In genomic region chr2:176324862-176325261, GRCh38 we compare ENCODE assay signal across 21 cellular contexts. TPM values are rescaled to one million over a fixed set of nuclear protein-coding genes. Genes with fewer than 3 reads are reported as not detected.
A peak's percentile ranks its signal among the peaks of the same experiment; 100 is the strongest.
DNase-seq lines count a peak whose midpoint lies in the region; ATAC-seq, FAIRE-seq and TF ChIP-seq lines count a peak whose summit lies in the region.
"Had no signal": no experiment of that assay in that cellular context is flagged by ENCODE, and none has a peak within 500 bp of the region (broad histone marks: within the 10 kb centered on the region; RNA-seq: fewer than 3 reads in every experiment).

No MANE protein-coding gene starts in this region.

- TF ChIP-seq CTCF in kidney (IDR thresholded peaks at IDR 0.05; ENCODE audit: borderline replicate concordance, extremely low read depth, insufficient read depth) (no peak), pancreas (IDR thresholded peaks at IDR 0.05) (no peak), brain microvascular endothelial cell (IDR thresholded peaks at IDR 0.05; ENCODE audit: low read depth, low read length, missing control alignments) (no peak)

- H3K36me3 ChIP-seq in HUES6 (ENCODE audit: control insufficient read depth, insufficient read depth, low read length) = peaks cover 2% of the 10 kb centered on the region; the same call in 1 of the 2 replicates
- peaks cover 0 to 4% of the 10 kb centered on the region in 2 donors for H3K36me3 ChIP-seq in kidney (ENCODE audit: control insufficient read depth in 1 of 2, insufficient read depth in 2 of 2, low read length in 2 of 2)
- H3K36me3 ChIP-seq in pancreas = peaks cover 0 to 12% (median 0%) of the 10 kb centered on the region in 3 donors
- no peaks in the 10 kb centered on the region for H3K36me3 ChIP-seq in brain microvascular endothelial cell (replicated peaks)

- 49 to 57% methylated on average over 3 of the region's 3 CpGs for whole genome bisulfite sequencing in pancreas, 2 donors

- H3K9ac ChIP-seq in HUES6 (ENCODE audit: low read length) (no peak overlapping the region), kidney (ENCODE audit: low read length in 2 of 2) (no peak overlapping the region)
- H3K9ac ChIP-seq: BLaER1 treated with 17β-estradiol and CSF1 and Interleukin-3, amounts not matched to agents 10 nM and 100 nM had no signal

- POLR2A ChIA-PET in T-cell (lab: Charles Lee) = no interaction called here

- FAIRE-seq in kidney (lab: Jason Lieb, UNC) = peak; percentile 83
- FAIRE-seq in pancreas (lab: Jason Lieb, UNC) = peak; percentile 78
- FAIRE-seq: H54, HTR-8/SVneo had no signal

- DNase-seq in ACHN = peak; percentile 88
- DNase-seq in kidney = no peak
- no peak for DNase-seq in pancreas
- DNase-seq in NK-92 treated with Interleukin-12 subunit alpha and Interleukin-12 subunit beta, amount 100 ng/mL, for 24 hours (lab: John Stamatoyannopoulos, UW) = no peak
- no peak for DNase-seq in NCI-H1694 treated with DMSO at 0.1 percent for 48 hours (lab: John Stamatoyannopoulos, UW)
- DNase-seq in brain microvascular endothelial cell = no peak
- no peak for DNase-seq in T-cell
- DNase-seq: CD8-positive, alpha-beta memory T cell; HFFc6; KG1; NCI-H1048; NCI-H2107; NCI-H2227 treated with DMSO at 0.1 percent for 48 hours; NCI-H524 treated with DMSO at 0.1 percent for 48 hours had no signal

- intact Hi-C loops in kidney (cut with DNase I) (no loop called here), pancreas (cut with DNase I) (no loop called here)

- H3K4me3 ChIP-seq in HUES6 (ENCODE audit: low read depth, low read length) (no peak overlapping the region), kidney (ENCODE audit: low read length in 2 of 2) (peak overlapping the region; percentile 26), pancreas (no peak overlapping the region), brain microvascular endothelial cell (ENCODE audit: low read depth, low read length) (no peak overlapping the region)
- H3K4me3 ChIP-seq: BLaER1 treated with 17β-estradiol and CSF1 and Interleukin-3, amounts not matched to agents 10 nM and 100 nM; SK-N-MC had no signal

- H3K27ac ChIP-seq in HUES6 (ENCODE audit: low read depth, low read length) (peak overlapping the region; percentile 62; the same call in 1 of the 2 replicates), kidney (ENCODE audit: low read depth in 2 of 2, low read length in 2 of 2) (no peak overlapping the region), pancreas (no peak overlapping the region), brain microvascular endothelial cell (no peak overlapping the region)
- H3K27ac ChIP-seq: BLaER1 treated with 17β-estradiol and CSF1 and Interleukin-3, amounts not matched to agents 10 nM and 100 nM; SK-N-MC had no signal

- ATAC-seq in pancreas (peak in 1 of 4 donors; percentile 51), T-cell (replicated peaks in 1 of 4) (no peak)
- ATAC-seq: Panc1, Right ventricle myocardium inferior had no signal

- peaks cover 20% of the 10 kb centered on the region for H3K36me3 Mint-ChIP-seq in T-cell

- H3K27me3 Mint-ChIP-seq in T-cell = no peaks in the 10 kb centered on the region
- H3K27me3 Mint-ChIP-seq: CD8-positive, alpha-beta memory T cell had no signal

- CTCF ChIA-PET in T-cell (lab: Charles Lee) = no interaction called here

- peaks cover 0 to 2% (median 0%) of the 10 kb centered on the region in 3 donors for H3K4me1 Mint-ChIP-seq in T-cell

- in situ Hi-C loops in ACHN (cut with HindIII; ENCODE audit: low pct_ligation_motif_present, low pct_unique_long_range_greater_than_20kb, low sequenced_read_pairs) = no loop called here
- in situ Hi-C loops in brain microvascular endothelial cell (cut with HindIII; ENCODE audit: low pct_ligation_motif_present, low sequenced_read_pairs) = no loop called here

- no peaks in the 10 kb centered on the region for H3K9me3 ChIP-seq in HUES6 (ENCODE audit: control insufficient read depth, insufficient read depth, low read depth, low read length)
- H3K9me3 ChIP-seq in kidney (ENCODE audit: control insufficient read depth in 1 of 2, low read length in 2 of 2) = no peaks in the 10 kb centered on the region
- no peaks in the 10 kb centered on the region for H3K9me3 ChIP-seq in pancreas
- H3K9me3 ChIP-seq: BLaER1 treated with 17β-estradiol and CSF1 and Interleukin-3, amounts not matched to agents 10 nM and 100 nM had no signal

- H3K4me1 ChIP-seq in HUES6 (ENCODE audit: control insufficient read depth, insufficient read depth, low read length) = peaks cover 32% of the 10 kb centered on the region
- H3K4me1 ChIP-seq in kidney (ENCODE audit: control insufficient read depth in 1 of 2, insufficient read depth in 1 of 2, low read depth in 1 of 2, low read length in 2 of 2) = peaks cover 0 to 12% of the 10 kb centered on the region in 2 donors
- H3K4me1 ChIP-seq in pancreas = peaks cover 6 to 17% (median 14%) of the 10 kb centered on the region in 3 donors
- H3K4me1 ChIP-seq: BLaER1 treated with 17β-estradiol and CSF1 and Interleukin-3, amounts not matched to agents 10 nM and 100 nM had no signal

- no peaks in the 10 kb centered on the region for H3K9me3 Mint-ChIP-seq in T-cell
- H3K9me3 Mint-ChIP-seq: CD8-positive, alpha-beta memory T cell; HFFc6 had no signal

- H3K4me3 Mint-ChIP-seq in T-cell = no peak overlapping the region
- H3K4me3 Mint-ChIP-seq: CD8-positive, alpha-beta memory T cell; HFFc6 had no signal

- H3K27me3 ChIP-seq in HUES6 (ENCODE audit: control insufficient read depth, insufficient read depth, low read length) = no peaks in the 10 kb centered on the region
- H3K27me3 ChIP-seq in pancreas = no peaks in the 10 kb centered on the region
- H3K27me3 ChIP-seq in brain microvascular endothelial cell (replicated peaks) = no peaks in the 10 kb centered on the region
- H3K27me3 ChIP-seq: BLaER1 treated with 17β-estradiol and CSF1 and Interleukin-3, amounts not matched to agents 10 nM and 100 nM had no signal

- no peak overlapping the region for H3K27ac Mint-ChIP-seq in T-cell
- H3K27ac Mint-ChIP-seq: CD8-positive, alpha-beta memory T cell; HFFc6 had no signal

RNA-seq across cellular contexts. Expression of gene MTX2, which starts 55.6 kb away (rescaled TPM):
- total RNA-seq in kidney = 23.6 TPM
- polyA plus RNA-seq in kidney (ENCODE audit: insufficient read depth, low read depth, low replicate concordance) = 120 TPM
- total RNA-seq in pancreas = 10 to 100 TPM in 3 of 6 donors, 1 to 10 TPM in 3; 8.1 to 12.1 (median 9.8) TPM
- polyA plus RNA-seq in pancreas = 10 to 100 TPM; 24.9 to 28.3 TPM
- total RNA-seq in T-cell = 1 to 10 TPM; 6.6 to 9.9 (median 9.4) TPM

Comparison
In these comparisons a context has a peak if more than half of its experiments do, and no peak if none do; other contexts are left out.
1. H3K4me3 ChIP-seq: peak in kidney (2 of 2); none in HUES6 (single experiment), pancreas (0 of 4) and brain microvascular endothelial cell (single experiment).